In the genomic region with DNA sequence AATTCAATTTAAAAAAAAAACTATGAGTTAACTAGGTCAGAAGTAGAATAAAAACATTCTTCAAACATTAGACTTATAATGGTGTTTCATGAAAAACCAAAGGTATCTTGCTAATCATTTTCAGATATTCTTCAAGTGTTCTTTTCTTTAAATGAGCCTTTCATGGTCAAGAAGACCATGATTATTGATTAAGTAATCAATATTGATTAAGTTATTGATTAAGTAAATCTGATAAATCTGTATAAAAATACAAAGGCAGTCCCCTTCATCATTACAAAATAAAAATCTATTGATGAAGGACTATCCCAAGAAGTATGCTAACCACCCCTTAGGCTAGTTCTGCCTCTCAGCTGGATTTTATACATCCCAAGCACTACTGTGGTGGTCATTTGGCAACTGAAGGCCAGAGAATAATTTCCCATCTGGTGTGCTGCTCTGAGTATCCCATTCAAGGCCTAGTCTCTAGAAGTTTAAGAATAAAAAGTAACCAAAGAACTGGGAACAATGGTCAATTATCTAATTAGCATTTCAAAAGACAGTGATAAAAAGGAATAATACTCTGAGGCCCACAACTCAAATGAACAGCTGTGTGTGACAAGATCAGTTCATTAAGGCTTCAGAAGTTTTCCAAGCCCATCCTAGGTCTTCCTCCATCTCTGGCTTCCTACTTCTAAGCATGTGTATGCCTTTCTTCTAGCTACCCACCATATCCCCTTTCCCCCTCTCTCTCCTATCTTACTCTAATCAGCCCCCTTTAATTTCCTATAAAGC, we compare ENCODE assay signal across 1 cellular context.
TF ChIP-seq lines count a peak whose summit lies in the region.

No MANE protein-coding gene starts in this region.

TF ChIP-seq in WTC11, 78 proteins besides CTCF, POLR2A, EP300 and RAD21 (continued from another document):
- TF ChIP-seq, protein P1, sequence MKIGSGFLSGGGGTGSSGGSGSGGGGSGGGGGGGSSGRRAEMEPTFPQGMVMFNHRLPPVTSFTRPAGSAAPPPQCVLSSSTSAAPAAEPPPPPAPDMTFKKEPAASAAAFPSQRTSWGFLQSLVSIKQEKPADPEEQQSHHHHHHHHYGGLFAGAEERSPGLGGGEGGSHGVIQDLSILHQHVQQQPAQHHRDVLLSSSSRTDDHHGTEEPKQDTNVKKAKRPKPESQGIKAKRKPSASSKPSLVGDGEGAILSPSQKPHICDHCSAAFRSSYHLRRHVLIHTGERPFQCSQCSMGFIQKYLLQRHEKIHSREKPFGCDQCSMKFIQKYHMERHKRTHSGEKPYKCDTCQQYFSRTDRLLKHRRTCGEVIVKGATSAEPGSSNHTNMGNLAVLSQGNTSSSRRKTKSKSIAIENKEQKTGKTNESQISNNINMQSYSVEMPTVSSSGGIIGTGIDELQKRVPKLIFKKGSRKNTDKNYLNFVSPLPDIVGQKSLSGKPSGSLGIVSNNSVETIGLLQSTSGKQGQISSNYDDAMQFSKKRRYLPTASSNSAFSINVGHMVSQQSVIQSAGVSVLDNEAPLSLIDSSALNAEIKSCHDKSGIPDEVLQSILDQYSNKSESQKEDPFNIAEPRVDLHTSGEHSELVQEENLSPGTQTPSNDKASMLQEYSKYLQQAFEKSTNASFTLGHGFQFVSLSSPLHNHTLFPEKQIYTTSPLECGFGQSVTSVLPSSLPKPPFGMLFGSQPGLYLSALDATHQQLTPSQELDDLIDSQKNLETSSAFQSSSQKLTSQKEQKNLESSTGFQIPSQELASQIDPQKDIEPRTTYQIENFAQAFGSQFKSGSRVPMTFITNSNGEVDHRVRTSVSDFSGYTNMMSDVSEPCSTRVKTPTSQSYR (CRISPR knock-in tag; IDR thresholded peaks at IDR 0.05): no peak
- TF ChIP-seq ZNF121 (CRISPR knock-in tag; IDR thresholded peaks at IDR 0.05) (no peak), GABPB1 (CRISPR knock-in tag; IDR thresholded peaks at IDR 0.05) (no peak), ZNF232 (CRISPR knock-in tag; IDR thresholded peaks at IDR 0.05) (no peak)
- TF ChIP-seq, protein P2, sequence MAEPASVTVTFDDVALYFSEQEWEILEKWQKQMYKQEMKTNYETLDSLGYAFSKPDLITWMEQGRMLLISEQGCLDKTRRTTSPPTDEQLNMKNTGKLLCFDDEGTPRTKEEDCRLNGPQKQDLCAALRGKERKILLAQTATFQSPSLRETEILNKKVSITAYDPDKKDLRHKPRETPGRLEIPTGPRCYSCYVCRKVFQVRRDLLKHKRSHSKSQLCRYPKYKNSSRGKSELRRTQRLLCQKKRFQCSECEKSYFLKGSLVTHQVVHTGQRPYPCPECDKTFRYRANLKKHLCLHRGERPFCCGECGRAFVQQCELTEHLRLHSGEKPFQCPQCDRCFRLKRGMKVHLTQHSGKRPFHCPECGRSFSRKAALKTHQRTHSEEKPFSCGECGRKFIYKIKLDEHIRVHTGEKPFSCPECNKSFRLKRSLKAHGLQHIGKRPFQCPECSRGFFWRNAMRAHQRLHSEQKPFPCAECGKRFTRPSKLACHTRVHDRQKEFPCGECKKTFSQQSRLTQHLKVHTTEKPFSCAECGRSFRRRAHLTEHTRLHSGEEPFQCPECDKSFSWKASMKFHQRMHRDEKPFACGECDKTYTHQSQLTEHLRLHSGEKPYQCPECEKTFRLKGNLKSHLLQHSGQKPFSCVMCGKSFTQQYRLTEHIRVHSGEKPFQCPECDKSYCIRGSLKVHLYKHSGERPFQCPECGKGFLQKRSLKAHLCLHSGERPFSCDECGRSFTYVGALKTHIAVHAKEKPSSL (CRISPR knock-in tag; conservative IDR thresholded peaks at IDR 0.05): no peak
